8 cellular contexts compared by ENCODE assay signal in genomic region chr5:15003511-15003920, GRCh38.
DNase-seq lines count a peak whose midpoint lies in the region; ATAC-seq and TF ChIP-seq lines count a peak whose summit lies in the region.

No MANE protein-coding gene starts in this region.

- no peaks in the 10 kb centered on the region for H3K36me3 ChIP-seq in hepatocyte (replicated peaks; ENCODE audit: insufficient read depth, low read depth)
- no peaks in the 10 kb centered on the region for H3K36me3 ChIP-seq in smooth muscle cell (ENCODE audit: low read depth)

- H3K4me3 ChIP-seq in hepatocyte (no peak overlapping the region), smooth muscle cell (no peak overlapping the region)

- H4K20me1 ChIP-seq in hepatocyte (ENCODE audit: insufficient read depth, poor library complexity, severe bottlenecking) (no peaks in the 10 kb centered on the region), smooth muscle cell (ENCODE audit: low read depth) (no peaks in the 10 kb centered on the region)

- H3K79me2 ChIP-seq in hepatocyte (no peaks in the 10 kb centered on the region), smooth muscle cell (ENCODE audit: low read depth) (no peaks in the 10 kb centered on the region)

- ATAC-seq in GM18520 (IDR thresholded peaks at IDR 0.05; ENCODE audit: unreplicated experiment) (peak; percentile 89), HG03025 (IDR thresholded peaks at IDR 0.05; ENCODE audit: low FRiP score, unreplicated experiment) (peak; percentile 82)

- H3K4me2 ChIP-seq in hepatocyte, result no peak overlapping the region
- H3K4me2 ChIP-seq in smooth muscle cell, result no peak overlapping the region

- H3K9me3 ChIP-seq in hepatocyte (ENCODE audit: low read depth), result no peaks in the 10 kb centered on the region
- no peaks in the 10 kb centered on the region for H3K9me3 ChIP-seq in smooth muscle cell (replicated peaks; ENCODE audit: low read depth)

- no peaks in the 10 kb centered on the region for H3K9me2 ChIP-seq in hepatocyte (replicated peaks; ENCODE audit: insufficient read depth)

- H3F3A ChIP-seq in smooth muscle cell (ENCODE audit: low read depth), result no peaks in the 10 kb centered on the region

- H3K27me3 ChIP-seq in hepatocyte (no peaks in the 10 kb centered on the region), smooth muscle cell (ENCODE audit: low read depth) (no peaks in the 10 kb centered on the region)

- DNase-seq in ACHN (peak; percentile 57), NCI-H187 treated with DMSO at 0.1 percent for 48 hours (lab: John Stamatoyannopoulos, UW) (peak; percentile 57), T-helper 2 cell (peak in 4 of 5 experiments; percentile 24 to 82 (median 42)), astrocyte of the hippocampus (ENCODE audit: low read depth, low spot score) (peak; percentile 83), hepatocyte (ENCODE audit: low spot score) (peak; percentile 78), smooth muscle cell (lab: John Stamatoyannopoulos, UW; ENCODE audit: unreplicated experiment) (no peak)

- in situ Hi-C loops in ACHN (cut with HindIII; ENCODE audit: low pct_ligation_motif_present, low pct_unique_long_range_greater_than_20kb, low sequenced_read_pairs), result loop anchor here (10.0 kb wide), 1 partner anchor 279 kb away; no protein-coding TSS in a partner anchor

- H3K9ac ChIP-seq in smooth muscle cell (ENCODE audit: low read depth), result no peak overlapping the region

- TF ChIP-seq CTCF in hepatocyte (IDR thresholded peaks at IDR 0.05; ENCODE audit: poor library complexity) (peak; percentile 76), smooth muscle cell (IDR thresholded peaks at IDR 0.05; ENCODE audit: borderline replicate concordance, insufficient read depth, poor library complexity, severe bottlenecking) (peak; percentile 77)

- H3K27ac ChIP-seq in hepatocyte, result no peak overlapping the region
- H3K27ac ChIP-seq in smooth muscle cell (ENCODE audit: low read depth), result no peak overlapping the region

- WGBS in hepatocyte (ENCODE audit: low lambda C conversion rate, missing lambda C conversion rate), result 51% methylated on average over 4 of the region's 4 CpGs
- WGBS in smooth muscle cell (ENCODE audit: low lambda C conversion rate), result 59% methylated on average over 4 of the region's 4 CpGs

- peaks cover 8% of the 10 kb centered on the region for H3K4me1 ChIP-seq in hepatocyte (ENCODE audit: insufficient read depth)
- peaks cover 6% of the 10 kb centered on the region for H3K4me1 ChIP-seq in smooth muscle cell (ENCODE audit: low read depth)

- H2AFZ ChIP-seq in hepatocyte (no peak overlapping the region), smooth muscle cell (ENCODE audit: low read depth) (no peak overlapping the region)
